19 cellular contexts compared by ENCODE assay signal in genomic region chr20:47249913-47250312, GRCh38.
"Had no signal": no experiment of that assay in that cellular context is flagged by ENCODE, and none has a peak within 500 bp of the region (broad histone marks: within the 10 kb centered on the region; RNA-seq: fewer than 3 reads in every experiment).

No MANE protein-coding gene starts in this region.

- H3K4me3 ChIP-seq: dorsolateral prefrontal cortex, heart right ventricle, right atrium auricular region, thoracic aorta, transverse colon had no signal

- FAIRE-seq: endometrium, frontal cortex had no signal

- H3K27me3 ChIP-seq: dorsolateral prefrontal cortex, heart right ventricle, right atrium auricular region, transverse colon had no signal

- H3K27ac ChIP-seq: right atrium auricular region, thoracic aorta, transverse colon had no signal

- H3K9me3 ChIP-seq: heart right ventricle, right atrium auricular region, thoracic aorta, transverse colon had no signal

- DNase-seq: cortex of kidney; dorsolateral prefrontal cortex; effector CD8-positive, alpha-beta T cell; heart right ventricle; islet precursor cell; mammary epithelial cell; naive thymus-derived CD4-positive, alpha-beta T cell; stimulated activated CD4-positive, alpha-beta T cell treated with anti-CD3 and anti-CD28 coated beads, Interleukin-4, amount 100 ng/mL, for 1 hour; stimulated activated CD8-positive, alpha-beta memory T cell treated with anti-CD3 and anti-CD28 coated beads, Interleukin-4, amount 100 ng/mL, for 48 hours; stimulated activated naive CD8-positive, alpha-beta T cell treated with anti-CD3 and anti-CD28 coated beads, Interleukin-15, amount 100 ng/mL, for 72 hours; substantia nigra; transverse colon had no signal

- ATAC-seq: esophagus mucosa; heart right ventricle; left lobe of liver; naive thymus-derived CD4-positive, alpha-beta T cell; stimulated activated effector memory CD8-positive, alpha-beta T cell treated with anti-CD3 and anti-CD28 coated beads, Interleukin-12 subunit alpha, Interleukin-12 subunit beta, amount 100 ng/mL, for 72 hours; stimulated activated naive CD8-positive, alpha-beta T cell treated with anti-CD3 and anti-CD28 coated beads, Interleukin-15, amount 100 ng/mL, for 72 hours had no signal
